In genomic region chr12:106416273-106416672, GRCh38 we compare ENCODE assay signal across 1 cellular context.
TF ChIP-seq lines count a peak whose summit lies in the region.

No MANE protein-coding gene starts in this region.

TF ChIP-seq in SK-N-SH, 30 proteins besides CTCF, POLR2A, EP300 and RAD21 (continued from another document):
- no peak for TF ChIP-seq ZBTB33 (IDR thresholded peaks at IDR 0.05; ENCODE audit: borderline replicate concordance, low read depth)
- TF ChIP-seq ELF1 (IDR thresholded peaks at IDR 0.05): no peak
- TF ChIP-seq FOSL2 (IDR thresholded peaks at IDR 0.05; ENCODE audit: borderline replicate concordance, low read depth): no peak
- TF ChIP-seq POLR2AphosphoS5 (IDR thresholded peaks at IDR 0.05; ENCODE audit: low read depth, low read length): no peak
